Comparison of ENCODE assay signal across 9 cellular contexts in the genomic region with DNA sequence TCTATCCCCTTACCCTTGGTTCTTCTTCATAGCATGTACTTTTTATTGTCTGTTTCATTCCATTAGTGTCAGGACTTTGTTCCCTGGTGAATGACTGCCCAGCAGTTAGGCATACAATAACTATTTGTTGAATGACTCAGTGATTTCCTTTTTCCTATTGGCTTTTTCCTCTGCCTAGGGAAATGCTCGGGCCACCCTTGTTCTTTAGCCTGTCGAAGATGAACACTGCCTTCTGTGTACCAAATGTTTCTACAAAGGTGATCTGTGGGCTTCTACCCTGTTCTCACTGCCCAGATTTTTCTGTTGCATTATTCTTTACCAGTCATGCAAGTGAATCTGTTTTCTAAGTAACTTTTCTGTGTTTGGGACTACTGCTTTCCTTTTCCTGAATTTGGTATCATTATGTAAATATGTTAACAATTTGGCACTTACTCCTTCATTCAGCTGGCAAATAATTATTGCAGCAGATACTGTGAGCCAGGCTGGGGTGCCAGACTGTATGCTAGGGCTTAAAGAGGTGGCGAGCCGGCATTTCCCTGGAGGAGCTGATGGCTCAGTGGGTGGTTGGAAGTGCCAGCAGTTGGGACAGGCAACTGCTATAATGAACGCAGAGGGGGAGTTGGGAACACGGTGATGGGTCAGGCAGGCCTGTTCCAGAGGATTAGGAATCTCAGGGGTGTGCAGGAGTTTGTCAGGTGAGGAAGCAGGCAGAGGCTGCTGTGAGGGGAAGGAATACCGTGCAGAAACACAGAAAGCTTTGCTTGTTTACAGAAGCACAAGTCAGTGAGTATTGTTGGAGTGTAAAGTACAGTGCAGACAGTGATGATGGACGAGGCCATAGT. TPM values are rescaled to one million over a fixed set of nuclear protein-coding genes. Genes with fewer than 3 reads are reported as not detected.
A peak's percentile ranks its signal among the peaks of the same experiment; 100 is the strongest.
DNase-seq lines count a peak whose midpoint lies in the region; ATAC-seq and TF ChIP-seq lines count a peak whose summit lies in the region.
"Had no signal": no experiment of that assay in that cellular context is flagged by ENCODE, and none has a peak within 500 bp of the region (broad histone marks: within the 10 kb centered on the region; RNA-seq: fewer than 3 reads in every experiment).

No MANE protein-coding gene starts in this region.

- no peaks in the 10 kb centered on the region for H3K36me3 ChIP-seq in testis (ENCODE audit: low read depth, missing control alignments)

- TF ChIP-seq CTCF in WTC11 (IDR thresholded peaks at IDR 0.05) (no peak), testis (IDR thresholded peaks at IDR 0.05) (no peak)

- no peak overlapping the region for H3K27ac ChIP-seq in testis
- H3K27ac ChIP-seq: SK-N-MC had no signal

- DNase-seq in GM04503 (ENCODE audit: low read depth) (peak; percentile 22), WTC11 (ENCODE audit: low spot score) (peak; percentile 22), left ventricle myocardium superior (no peak), sciatic nerve (ENCODE audit: low spot score) (no peak), NCI-H2029 (lab: John Stamatoyannopoulos, UW) (no peak), testis (no peak)
- DNase-seq in activated CD4-positive, alpha-beta T cell treated with anti-CD3 and anti-CD28 coated beads, Interleukin-2, amount 50 U/mL, for 1 hour = no peak

- H3K4me3 Mint-ChIP-seq in WTC11 = no peak overlapping the region

- H3K4me3 ChIP-seq in testis = no peak overlapping the region
- H3K4me3 ChIP-seq: SK-N-MC had no signal

- POLR2A ChIA-PET in WTC11 (lab: Charles Lee) = interaction anchor here (0.5 kb wide), 1 partner anchor 10 kb away, joined by 3 read pairs; no protein-coding TSS in a partner anchor

- 78 to 80% methylated on average over 8 of the region's 8 CpGs for WGBS in testis, 2 donors

- peak overlapping the region; percentile 82 for H3K27ac Mint-ChIP-seq in WTC11

- ATAC-seq in WTC11 = peak; percentile 74
- ATAC-seq in left ventricle myocardium superior = peak; percentile 71
- peak; percentile 24 for ATAC-seq in sciatic nerve
- ATAC-seq in GM21786 (IDR thresholded peaks at IDR 0.05; ENCODE audit: unreplicated experiment) = no peak

- intact Hi-C loops in left ventricle myocardium superior (cut with micrococcal nuclease) = no loop called here
- intact Hi-C loops in sciatic nerve (cut with DNase I) = no loop called here
- intact Hi-C loops in testis (cut with DNase I; ENCODE audit: low total_unique reads) = no loop called here

- CTCF ChIA-PET in WTC11 (lab: Charles Lee) = interaction anchor here (1.2 kb wide), 1 partner anchor 58 kb away, joined by 4 read pairs; no protein-coding TSS in a partner anchor

- peaks cover 6% of the 10 kb centered on the region for H3K36me3 Mint-ChIP-seq in WTC11

- no peaks in the 10 kb centered on the region for H3K9me3 ChIP-seq in testis

- peaks cover 43% of the 10 kb centered on the region for H3K4me1 Mint-ChIP-seq in WTC11

- TF ChIP-seq POLR2A in testis (IDR thresholded peaks at IDR 0.05) = no peak

- no peaks in the 10 kb centered on the region for H3K4me1 ChIP-seq in testis

- no peaks in the 10 kb centered on the region for H3K27me3 Mint-ChIP-seq in WTC11 (ENCODE audit: low read depth)

- H3K27me3 ChIP-seq in testis = no peaks in the 10 kb centered on the region

- no peaks in the 10 kb centered on the region for H3K9me3 Mint-ChIP-seq in WTC11

TF ChIP-seq in WTC11, 78 proteins besides CTCF, POLR2A, EP300 and RAD21:
- TF ChIP-seq RELA (CRISPR knock-in tag; IDR thresholded peaks at IDR 0.05; ENCODE audit: borderline replicate concordance) (no peak), ZNF219 (CRISPR knock-in tag; IDR thresholded peaks at IDR 0.05; ENCODE audit: borderline replicate concordance) (no peak), ZNF121 (CRISPR knock-in tag; IDR thresholded peaks at IDR 0.05) (peak; percentile 54; the same call in 1 of the 2 replicates), CBFB (CRISPR knock-in tag; IDR thresholded peaks at IDR 0.05; ENCODE audit: low read depth) (no peak), ZNF138 (CRISPR knock-in tag; conservative IDR thresholded peaks at IDR 0.05) (0 out of 2 replicates have a peak, but pooled peaks have one; percentile 36), SMAD4 (CRISPR knock-in tag; IDR thresholded peaks at IDR 0.05) (no peak), ATF1 (CRISPR knock-in tag; IDR thresholded peaks at IDR 0.05) (no peak)
- TF ChIP-seq, protein P1, sequence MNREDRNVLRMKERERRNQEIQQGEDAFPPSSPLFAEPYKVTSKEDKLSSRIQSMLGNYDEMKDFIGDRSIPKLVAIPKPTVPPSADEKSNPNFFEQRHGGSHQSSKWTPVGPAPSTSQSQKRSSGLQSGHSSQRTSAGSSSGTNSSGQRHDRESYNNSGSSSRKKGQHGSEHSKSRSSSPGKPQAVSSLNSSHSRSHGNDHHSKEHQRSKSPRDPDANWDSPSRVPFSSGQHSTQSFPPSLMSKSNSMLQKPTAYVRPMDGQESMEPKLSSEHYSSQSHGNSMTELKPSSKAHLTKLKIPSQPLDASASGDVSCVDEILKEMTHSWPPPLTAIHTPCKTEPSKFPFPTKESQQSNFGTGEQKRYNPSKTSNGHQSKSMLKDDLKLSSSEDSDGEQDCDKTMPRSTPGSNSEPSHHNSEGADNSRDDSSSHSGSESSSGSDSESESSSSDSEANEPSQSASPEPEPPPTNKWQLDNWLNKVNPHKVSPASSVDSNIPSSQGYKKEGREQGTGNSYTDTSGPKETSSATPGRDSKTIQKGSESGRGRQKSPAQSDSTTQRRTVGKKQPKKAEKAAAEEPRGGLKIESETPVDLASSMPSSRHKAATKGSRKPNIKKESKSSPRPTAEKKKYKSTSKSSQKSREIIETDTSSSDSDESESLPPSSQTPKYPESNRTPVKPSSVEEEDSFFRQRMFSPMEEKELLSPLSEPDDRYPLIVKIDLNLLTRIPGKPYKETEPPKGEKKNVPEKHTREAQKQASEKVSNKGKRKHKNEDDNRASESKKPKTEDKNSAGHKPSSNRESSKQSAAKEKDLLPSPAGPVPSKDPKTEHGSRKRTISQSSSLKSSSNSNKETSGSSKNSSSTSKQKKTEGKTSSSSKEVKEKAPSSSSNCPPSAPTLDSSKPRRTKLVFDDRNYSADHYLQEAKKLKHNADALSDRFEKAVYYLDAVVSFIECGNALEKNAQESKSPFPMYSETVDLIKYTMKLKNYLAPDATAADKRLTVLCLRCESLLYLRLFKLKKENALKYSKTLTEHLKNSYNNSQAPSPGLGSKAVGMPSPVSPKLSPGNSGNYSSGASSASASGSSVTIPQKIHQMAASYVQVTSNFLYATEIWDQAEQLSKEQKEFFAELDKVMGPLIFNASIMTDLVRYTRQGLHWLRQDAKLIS (CRISPR knock-in tag; IDR thresholded peaks at IDR 0.05; ENCODE audit: borderline replicate concordance) = no peak
- TF ChIP-seq, protein P2, sequence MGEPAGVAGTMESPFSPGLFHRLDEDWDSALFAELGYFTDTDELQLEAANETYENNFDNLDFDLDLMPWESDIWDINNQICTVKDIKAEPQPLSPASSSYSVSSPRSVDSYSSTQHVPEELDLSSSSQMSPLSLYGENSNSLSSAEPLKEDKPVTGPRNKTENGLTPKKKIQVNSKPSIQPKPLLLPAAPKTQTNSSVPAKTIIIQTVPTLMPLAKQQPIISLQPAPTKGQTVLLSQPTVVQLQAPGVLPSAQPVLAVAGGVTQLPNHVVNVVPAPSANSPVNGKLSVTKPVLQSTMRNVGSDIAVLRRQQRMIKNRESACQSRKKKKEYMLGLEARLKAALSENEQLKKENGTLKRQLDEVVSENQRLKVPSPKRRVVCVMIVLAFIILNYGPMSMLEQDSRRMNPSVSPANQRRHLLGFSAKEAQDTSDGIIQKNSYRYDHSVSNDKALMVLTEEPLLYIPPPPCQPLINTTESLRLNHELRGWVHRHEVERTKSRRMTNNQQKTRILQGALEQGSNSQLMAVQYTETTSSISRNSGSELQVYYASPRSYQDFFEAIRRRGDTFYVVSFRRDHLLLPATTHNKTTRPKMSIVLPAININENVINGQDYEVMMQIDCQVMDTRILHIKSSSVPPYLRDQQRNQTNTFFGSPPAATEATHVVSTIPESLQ (CRISPR knock-in tag; IDR thresholded peaks at IDR 0.05) = no peak

RNA-seq across cellular contexts. Expression of a gene that starts 30.6 kb away (rescaled TPM):
- 29.2 to 35.5 TPM (median 34.0 TPM) in 3 replicates for total RNA-seq in WTC11 (2021)
- total RNA-seq in left ventricle myocardium superior = 14.2 TPM
- 51.1 TPM for total RNA-seq in sciatic nerve
- total RNA-seq in testis = 10 to 100 TPM; 48.8 to 58.8 TPM
- 16.7 TPM for polyA plus RNA-seq in testis (ENCODE audit: insufficient read depth, low read depth, low replicate concordance)

Comparison
In these comparisons a context has a peak if more than half of its experiments do, and no peak if none do; other contexts are left out.
1. DNase-seq: peak in GM04503 (single experiment) and WTC11 (single experiment); none in left ventricle myocardium superior (single experiment), sciatic nerve (single experiment), NCI-H2029 (single experiment), testis (single experiment) and activated CD4-positive, alpha-beta T cell treated with anti-CD3 and anti-CD28 coated beads, Interleukin-2, amount 50 U/mL, for 1 hour (single experiment).